Comparison of ENCODE assay signal across 28 cellular contexts in the genomic region with DNA sequence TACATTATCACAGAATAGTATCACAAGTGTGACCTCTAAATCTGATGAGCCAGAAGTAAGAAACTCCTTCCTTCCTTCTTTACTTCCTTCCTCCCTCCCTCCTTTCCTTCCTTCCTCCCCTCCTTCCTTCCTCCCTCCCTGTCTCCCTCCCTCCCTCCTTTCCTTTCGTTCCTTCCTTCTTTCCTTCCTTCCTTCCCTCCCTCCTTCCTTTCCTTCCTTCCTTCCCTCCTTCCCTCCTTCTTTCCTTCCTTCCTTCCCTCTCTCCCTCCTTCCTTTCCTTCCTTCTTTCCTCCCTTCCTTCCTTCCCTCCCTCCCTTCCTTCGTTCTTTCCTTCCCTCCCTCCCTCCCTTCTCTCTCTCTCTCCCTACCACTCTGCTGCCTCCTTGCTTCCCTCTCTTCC.
"Had no signal": no experiment of that assay in that cellular context is flagged by ENCODE, and none has a peak within 500 bp of the region (broad histone marks: within the 10 kb centered on the region; RNA-seq: fewer than 3 reads in every experiment).

No MANE protein-coding gene starts in this region.

- H3K27me3 ChIP-seq: neutrophil, pancreas, spleen, suprapubic skin, testis, tibial artery, transverse colon, upper lobe of right lung, uterus had no signal

- H3K4me3 ChIP-seq: pancreas, prostate gland, skin epidermis, smooth muscle cell, spleen, suprapubic skin, testis, tibial artery, transverse colon, upper lobe of right lung, uterus had no signal

- FAIRE-seq: pancreas had no signal

- H3K36me3 ChIP-seq: neutrophil, pancreas, prostate gland, spleen, suprapubic skin, tibial artery, transverse colon, upper lobe of right lung, uterus had no signal

- ATAC-seq: naive thymus-derived CD8-positive, alpha-beta T cell; natural killer cell treated with Interleukin-12 subunit alpha and Interleukin-12 subunit beta and Interleukin-15 and Interleukin-18, amount 100 ng/mL, for 72 hours; pancreas; right cardiac atrium; sciatic nerve; stimulated activated memory B cell treated with anti-CD40 and anti-IgM and Interleukin-4, amounts not matched to agents 10 μg/mL and 1 μg/mL and 100 μg/mL, for 72 hours; stimulated activated naive CD8-positive, alpha-beta T cell treated with anti-CD3 and anti-CD28 coated beads, Interleukin-15, amount 100 ng/mL, for 72 hours; stimulated activated naive CD8-positive, alpha-beta T cell treated with anti-CD3 and anti-CD28 coated beads, Interleukin-15, Interleukin-2, amounts not matched to agents 100 U/mL and 50 U/mL, for 24 hours; upper lobe of right lung had no signal

- DNase-seq: naive thymus-derived CD8-positive, alpha-beta T cell; nephron progenitor cell; nucleus accumbens; pancreas; right cardiac atrium; spleen; stimulated activated CD4-positive, alpha-beta T cell treated with anti-CD3 and anti-CD28 coated beads, Interleukin-12 subunit alpha, Interleukin-12 subunit beta, amount 100 ng/mL, for 4 hours; stimulated activated CD4-positive, alpha-beta T cell treated with anti-CD3 and anti-CD28 coated beads, Interleukin-1b, Interleukin-23, amount 100 ng/mL, for 48 hours; stimulated activated CD4-positive, alpha-beta T cell treated with anti-CD3 and anti-CD28 coated beads, Interleukin-4, amount 100 ng/mL, for 1 hour; stimulated activated CD4-positive, alpha-beta T cell treated with anti-CD3 and anti-CD28 coated beads, Interleukin-4, amount 100 ng/mL, for 4 hours; stimulated activated CD8-positive, alpha-beta memory T cell treated with anti-CD3 and anti-CD28 coated beads, Interleukin-4, amount 100 ng/mL, for 48 hours; stimulated activated naive CD4-positive, alpha-beta T cell; stimulated activated naive CD8-positive, alpha-beta T cell treated with anti-CD3 and anti-CD28 coated beads, Interleukin-15, amount 100 ng/mL, for 72 hours; stimulated activated naive CD8-positive, alpha-beta T cell treated with anti-CD3 and anti-CD28 coated beads, Interleukin-15, Interleukin-2, amounts not matched to agents 100 U/mL and 50 U/mL, for 24 hours; substantia nigra; testis; tibial artery; transverse colon; upper lobe of right lung; uterus had no signal

- H3K4me2 ChIP-seq: smooth muscle cell had no signal

- H3K4me1 ChIP-seq: pancreas, prostate gland, spleen, suprapubic skin, tibial artery, transverse colon, upper lobe of right lung had no signal

- H3K27ac ChIP-seq: neutrophil, pancreas, prostate gland, skin epidermis, spleen, suprapubic skin, testis, tibial artery, transverse colon, upper lobe of right lung, uterus had no signal

- H3K9me3 ChIP-seq: neutrophil, pancreas, prostate gland, spleen, suprapubic skin, testis, tibial artery, transverse colon, upper lobe of right lung, uterus had no signal
